In genomic region chr4:39910064-39910463, GRCh38 we compare ENCODE assay signal across 16 cellular contexts.
A peak's percentile ranks its signal among the peaks of the same experiment; 100 is the strongest.
DNase-seq lines count a peak whose midpoint lies in the region; ATAC-seq, FAIRE-seq and TF ChIP-seq lines count a peak whose summit lies in the region.
"Had no signal": no experiment of that assay in that cellular context is flagged by ENCODE, and none has a peak within 500 bp of the region (broad histone marks: within the 10 kb centered on the region; RNA-seq: fewer than 3 reads in every experiment).

No MANE protein-coding gene starts in this region.

- in situ Hi-C loops in HepG2 (cut with HindIII; ENCODE audit: extremely low pct_ligation_motif_present, low pct_unique_long_range_greater_than_20kb) = no loop called here
- in situ Hi-C loops in K562 (cut with MboI) = no loop called here
- in situ Hi-C loops in KBM-7 (cut with MboI; ENCODE audit: low pct_unique_long_range_greater_than_20kb, low sequenced_read_pairs) = no loop called here

- BruUV-seq in HepG2 (replicated peaks; lab: Mats Ljungman, UMichigan) = no TSS peak
- no TSS peak for BruUV-seq in K562 (replicated peaks; lab: Mats Ljungman, UMichigan)

- no peak overlapping the region for H2AFZ ChIP-seq in HepG2 (ENCODE audit: low read length)
- no peak overlapping the region for H2AFZ ChIP-seq in K562 (ENCODE audit: low read depth, low read length)

- FAIRE-seq in HepG2 (lab: Jason Lieb, UNC) = no peak
- FAIRE-seq in K562 (lab: Jason Lieb, UNC) = no peak
- FAIRE-seq: H1 had no signal

- H3K4me1 ChIP-seq in HepG2 (ENCODE audit: insufficient read depth, low read length) (no peaks in the 10 kb centered on the region), right lobe of liver (no peaks in the 10 kb centered on the region), K562 (replicated peaks in 1 of 2; ENCODE audit: control insufficient read depth in 2 of 2, insufficient read depth in 2 of 2, low read length in 2 of 2) (no peaks in the 10 kb centered on the region)

- H4K20me1 ChIP-seq in HepG2 (ENCODE audit: insufficient read depth, low read length) (no peaks in the 10 kb centered on the region), K562 (replicated peaks; ENCODE audit: control insufficient read depth, insufficient read depth, low read length) (no peaks in the 10 kb centered on the region)

- H3K36me3 ChIP-seq in HepG2 (replicated peaks in 1 of 2; ENCODE audit: control insufficient read depth in 1 of 2, insufficient read depth in 2 of 2, low read length in 2 of 2) (peaks cover 10 to 49% of the 10 kb centered on the region in 2 experiments; a peak in 4 of 5 replicates), right lobe of liver (peaks cover 0 to 50% (median 8%) of the 10 kb centered on the region in 4 donors), K562 (ENCODE audit: control insufficient read depth, insufficient read depth, low read length) (peaks cover 69% of the 10 kb centered on the region)

- intact Hi-C loops in HepG2 (cut with micrococcal nuclease; ENCODE audit: unreplicated experiment) (no loop called here), right lobe of liver (cut with DNase I) (no loop called here), K562 (cut with micrococcal nuclease) (no loop called here)

- H3K27me3 ChIP-seq in HepG2 (ENCODE audit: control insufficient read depth in 1 of 2, insufficient read depth in 2 of 2, low read length in 2 of 2) (no peaks in the 10 kb centered on the region; a peak in 1 of 5 replicates), right lobe of liver (no peaks in the 10 kb centered on the region), K562 (ENCODE audit: control insufficient read depth in 2 of 2, insufficient read depth in 2 of 2, low read length in 2 of 2) (no peaks in the 10 kb centered on the region)

- POLR2A ChIA-PET in HepG2 (lab: Yijun Ruan, JAX) = no interaction called here
- POLR2A ChIA-PET in K562 (lab: Yijun Ruan, JAX) = interaction anchor here (0.7 kb wide), 1 partner anchor 21 kb away, joined by 3 read pairs; no protein-coding TSS in a partner anchor

- no peak for TF ChIP-seq RAD21 in HepG2 (CRISPR knock-in tag; IDR thresholded peaks at IDR 0.05)
- no peak for TF ChIP-seq RAD21 in K562 (CRISPR knock-in tag; conservative IDR thresholded peaks at IDR 0.05 in 1 of 2, IDR thresholded peaks at IDR 0.05 in 1 of 2)

- H3K4me3 ChIP-seq in HepG2 (replicated peaks in 1 of 3; ENCODE audit: insufficient read depth in 1 of 3, low read depth in 2 of 3, low read length in 3 of 3) (no peak overlapping the region), right lobe of liver (no peak overlapping the region), K562 (no peak overlapping the region)

- TF ChIP-seq EP300 in HepG2 (IDR thresholded peaks at IDR 0.05; ENCODE audit: low read depth in 2 of 2, low read length in 2 of 2) (no peak), HepG2 (CRISPR knock-in tag; IDR thresholded peaks at IDR 0.05; ENCODE audit: borderline replicate concordance) (no peak), K562 (IDR thresholded peaks at IDR 0.05; ENCODE audit: low read length) (no peak)

- TF ChIP-seq POLR2A in HepG2 (IDR thresholded peaks at IDR 0.05; ENCODE audit: insufficient read depth in 1 of 2, low read depth in 2 of 2, low read length in 2 of 2) = no peak
- no peak for TF ChIP-seq POLR2A in right lobe of liver (IDR thresholded peaks at IDR 0.05)
- no peak for TF ChIP-seq POLR2A in K562 (conservative IDR thresholded peaks at IDR 0.05)

- DNase-seq in HepG2 (ENCODE audit: low spot score) (no peak), right lobe of liver (no peak), K562 (ENCODE audit: extremely low read depth in 1 of 4, low spot score in 3 of 4) (no peak), kidney tubule cell (ENCODE audit: low spot score) (peak; percentile 21), KBM-7 (no peak)
- DNase-seq: 8988T; ACHN; C1 segment of cervical spinal cord; Calu3; CD4-positive, alpha-beta T cell; DMS 273 treated with DMSO at 0.1 percent for 48 hours; HCEC 1CT; HFFc6 had no signal

- CTCF ChIA-PET in HepG2 (lab: Yijun Ruan, JAX; ENCODE audit: low intra/inter-chr PET ratio, low total read pairs) (no interaction called here), K562 (lab: Yijun Ruan, JAX; ENCODE audit: low intra/inter-chr PET ratio) (no interaction called here)

- H3K27ac ChIP-seq in HepG2 (ENCODE audit: extremely low read length, insufficient read depth, low read length) (no peak overlapping the region), right lobe of liver (no peak overlapping the region), K562 (ENCODE audit: extremely low read depth, low read depth, low read length) (no peak overlapping the region)

- no peak overlapping the region for H3K9ac ChIP-seq in HepG2 (ENCODE audit: insufficient read depth, low read depth, low read length)
- no peak overlapping the region for H3K9ac ChIP-seq in K562 (ENCODE audit: insufficient read depth in 1 of 2, low read depth in 2 of 2, low read length in 2 of 2)

- no peak overlapping the region for H3K4me2 ChIP-seq in HepG2 (ENCODE audit: low read depth, low read length)
- H3K4me2 ChIP-seq in K562 (ENCODE audit: insufficient read depth, low read length) = no peak overlapping the region

- H3K79me2 ChIP-seq in HepG2 (ENCODE audit: insufficient read depth, low read length) = no peaks in the 10 kb centered on the region
- no peaks in the 10 kb centered on the region for H3K79me2 ChIP-seq in K562 (ENCODE audit: control insufficient read depth, insufficient read depth, low read length)

- ATAC-seq in HepG2 (no peak), right lobe of liver (no peak), K562 (no peak), HG03378 (IDR thresholded peaks at IDR 0.05; ENCODE audit: unreplicated experiment) (no peak), GM21390 (IDR thresholded peaks at IDR 0.05; ENCODE audit: unreplicated experiment) (no peak)

- H3K9me3 ChIP-seq in HepG2 (ENCODE audit: low read length) = no peaks in the 10 kb centered on the region
- no peaks in the 10 kb centered on the region for H3K9me3 ChIP-seq in right lobe of liver
- H3K9me3 ChIP-seq in K562 (replicated peaks; ENCODE audit: control insufficient read depth, insufficient read depth, low read depth, low read length) = no peaks in the 10 kb centered on the region

- H3K9me1 ChIP-seq in K562 (ENCODE audit: control insufficient read depth, insufficient read depth, low read length) = no peaks in the 10 kb centered on the region

- 97% methylated on average over 3 of the region's 3 CpGs for WGBS in HepG2 (ENCODE audit: low lambda C conversion rate)
- WGBS in right lobe of liver (ENCODE audit: insufficient coverage, low coverage, low lambda C conversion rate, missing lambda C conversion rate) = 98% methylated on average over 3 of the region's 3 CpGs
- WGBS in K562 (ENCODE audit: insufficient coverage, low coverage, missing lambda C conversion rate) = 83% methylated on average over 3 of the region's 3 CpGs

- TF ChIP-seq CTCF in HepG2 (CRISPR knock-in tag; IDR thresholded peaks at IDR 0.05) = no peak
- TF ChIP-seq CTCF in right lobe of liver (IDR thresholded peaks at IDR 0.05) = no peak
- TF ChIP-seq CTCF in K562 (IDR thresholded peaks at IDR 0.05 in 2 of 3, conservative IDR thresholded peaks at IDR 0.05 in 1 of 3; ENCODE audit: insufficient read depth in 2 of 3, low read depth in 1 of 3, low read length in 3 of 3) = no peak

TF ChIP-seq in HepG2, 621 proteins besides CTCF, POLR2A, EP300 and RAD21:
- TF ChIP-seq SP2 (CRISPR knock-in tag; IDR thresholded peaks at IDR 0.05) (no peak), NFE2L2 (IDR thresholded peaks at IDR 0.05; ENCODE audit: low read length) (peak; percentile 75), TEAD2 (CRISPR knock-in tag; IDR thresholded peaks at IDR 0.05) (no peak)
- TF ChIP-seq, protein P1, sequence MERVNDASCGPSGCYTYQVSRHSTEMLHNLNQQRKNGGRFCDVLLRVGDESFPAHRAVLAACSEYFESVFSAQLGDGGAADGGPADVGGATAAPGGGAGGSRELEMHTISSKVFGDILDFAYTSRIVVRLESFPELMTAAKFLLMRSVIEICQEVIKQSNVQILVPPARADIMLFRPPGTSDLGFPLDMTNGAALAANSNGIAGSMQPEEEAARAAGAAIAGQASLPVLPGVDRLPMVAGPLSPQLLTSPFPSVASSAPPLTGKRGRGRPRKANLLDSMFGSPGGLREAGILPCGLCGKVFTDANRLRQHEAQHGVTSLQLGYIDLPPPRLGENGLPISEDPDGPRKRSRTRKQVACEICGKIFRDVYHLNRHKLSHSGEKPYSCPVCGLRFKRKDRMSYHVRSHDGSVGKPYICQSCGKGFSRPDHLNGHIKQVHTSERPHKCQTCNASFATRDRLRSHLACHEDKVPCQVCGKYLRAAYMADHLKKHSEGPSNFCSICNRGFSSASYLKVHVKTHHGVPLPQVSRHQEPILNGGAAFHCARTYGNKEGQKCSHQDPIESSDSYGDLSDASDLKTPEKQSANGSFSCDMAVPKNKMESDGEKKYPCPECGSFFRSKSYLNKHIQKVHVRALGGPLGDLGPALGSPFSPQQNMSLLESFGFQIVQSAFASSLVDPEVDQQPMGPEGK (CRISPR knock-in tag; IDR thresholded peaks at IDR 0.05) = no peak

TF ChIP-seq in K562, 482 proteins besides CTCF, POLR2A, EP300 and RAD21:
- TF ChIP-seq CBFA2T3 (IDR thresholded peaks at IDR 0.05) (no peak), ZNF316 (IDR thresholded peaks at IDR 0.05) (peak; percentile 63)
